ENCODE assay signal across 10 cellular contexts in the genomic region with DNA sequence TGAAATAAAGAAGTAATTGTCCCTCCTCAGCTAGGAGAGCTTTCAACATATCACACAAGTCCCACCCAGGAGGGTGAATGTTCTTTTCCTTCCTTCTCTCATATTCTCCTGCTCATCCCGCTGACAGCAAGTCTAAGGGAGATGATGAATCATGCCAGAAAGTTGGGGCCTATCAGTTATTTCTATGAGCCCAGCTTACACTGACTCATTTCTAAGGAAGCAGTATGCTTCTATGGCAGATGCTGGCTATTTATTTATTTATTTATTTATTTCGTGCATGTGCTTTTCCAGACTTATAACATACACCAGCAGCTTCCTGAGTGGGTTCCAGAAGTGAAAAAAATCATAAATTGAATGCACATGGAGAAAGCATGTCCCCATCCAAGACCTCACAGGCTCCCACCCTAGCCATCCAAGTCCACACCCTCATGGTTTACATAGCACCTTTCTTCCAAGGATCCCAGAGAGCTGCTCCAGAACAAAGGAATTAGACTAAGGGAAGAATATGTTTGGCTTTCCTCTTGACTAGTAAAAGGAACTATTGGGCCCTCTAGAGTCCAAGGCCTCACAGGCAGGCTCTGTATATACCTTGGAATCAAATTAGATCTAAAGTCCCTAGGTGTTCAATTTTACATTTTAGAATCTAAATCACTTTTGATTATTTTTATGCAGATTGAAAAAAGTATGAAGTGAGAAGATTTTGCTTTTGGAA.
DNase-seq lines count a peak whose midpoint lies in the region; ATAC-seq, FAIRE-seq and TF ChIP-seq lines count a peak whose summit lies in the region.
"Had no signal": no experiment of that assay in that cellular context is flagged by ENCODE, and none has a peak within 500 bp of the region (broad histone marks: within the 10 kb centered on the region; RNA-seq: fewer than 3 reads in every experiment).

No MANE protein-coding gene starts in this region.

- DNase-seq in EL, result peak; percentile 92
- no peak for DNase-seq in LNCaP clone FGC (ENCODE audit: low read depth)
- DNase-seq in dedifferentiated amniotic fluid mesenchymal stem cell (ENCODE audit: extremely low spot score), result peak; percentile 90
- no peak for DNase-seq in omental fat pad (ENCODE audit: low spot score)
- DNase-seq in small intestine, result no peak
- DNase-seq in D341Med (ENCODE audit: low spot score), result no peak
- no peak for DNase-seq in NCI-H1092 treated with DMSO at 0.1 percent for 48 hours (lab: John Stamatoyannopoulos, UW)
- DNase-seq: activated naive CD4-positive, alpha-beta T cell treated with Interleukin-2 at 50 U/mL for 16 hours; kidney had no signal

- H3K4me1 ChIP-seq in small intestine (ENCODE audit: control insufficient read depth in 2 of 2, insufficient read depth in 1 of 2, low read depth in 1 of 2, low read length in 1 of 2), result no peaks in the 10 kb centered on the region

- no peaks in the 10 kb centered on the region for H3K9me3 ChIP-seq in small intestine (ENCODE audit: control insufficient read depth, low read depth)

- TF ChIP-seq CTCF in LNCaP clone FGC (IDR thresholded peaks at IDR 0.05; ENCODE audit: control insufficient read depth, extremely low read depth, insufficient read depth) (peak; percentile 42), omental fat pad (IDR thresholded peaks at IDR 0.05) (no peak)

- H3K27ac ChIP-seq in small intestine (ENCODE audit: low read depth in 1 of 2, low read length in 1 of 2), result no peak overlapping the region

- no peaks in the 10 kb centered on the region for H3K36me3 ChIP-seq in small intestine (ENCODE audit: control insufficient read depth in 2 of 2, insufficient read depth in 2 of 2, low read length in 2 of 2)

- WGBS in small intestine, 3 donors, result 52 to 67% (median 66%) methylated on average over 2 of the region's 2 CpGs

- H3K4me3 ChIP-seq in LNCaP clone FGC (ENCODE audit: low read depth, low read length) (no peak overlapping the region), small intestine (ENCODE audit: low read depth in 1 of 2, low read length in 2 of 2) (no peak overlapping the region)

- FAIRE-seq in small intestine (lab: Jason Lieb, UNC), result no peak
- FAIRE-seq: kidney had no signal

- ATAC-seq in omental fat pad (ENCODE audit: low FRiP score) (peak; percentile 38), GM18517 (IDR thresholded peaks at IDR 0.05; ENCODE audit: unreplicated experiment) (no peak)

- no peaks in the 10 kb centered on the region for H3K27me3 ChIP-seq in small intestine (ENCODE audit: control insufficient read depth in 2 of 2, insufficient read depth in 2 of 2, low read length in 2 of 2)

Comparison
In these comparisons a context has a peak if more than half of its experiments do, and no peak if none do; other contexts are left out.
1. DNase-seq: peak in EL (single experiment) and dedifferentiated amniotic fluid mesenchymal stem cell (single experiment); none in LNCaP clone FGC (single experiment), omental fat pad (single experiment), small intestine (single experiment), D341Med (single experiment) and NCI-H1092 treated with DMSO at 0.1 percent for 48 hours (single experiment).